Comparison of ENCODE assay signal across 1 cellular context in the genomic region with DNA sequence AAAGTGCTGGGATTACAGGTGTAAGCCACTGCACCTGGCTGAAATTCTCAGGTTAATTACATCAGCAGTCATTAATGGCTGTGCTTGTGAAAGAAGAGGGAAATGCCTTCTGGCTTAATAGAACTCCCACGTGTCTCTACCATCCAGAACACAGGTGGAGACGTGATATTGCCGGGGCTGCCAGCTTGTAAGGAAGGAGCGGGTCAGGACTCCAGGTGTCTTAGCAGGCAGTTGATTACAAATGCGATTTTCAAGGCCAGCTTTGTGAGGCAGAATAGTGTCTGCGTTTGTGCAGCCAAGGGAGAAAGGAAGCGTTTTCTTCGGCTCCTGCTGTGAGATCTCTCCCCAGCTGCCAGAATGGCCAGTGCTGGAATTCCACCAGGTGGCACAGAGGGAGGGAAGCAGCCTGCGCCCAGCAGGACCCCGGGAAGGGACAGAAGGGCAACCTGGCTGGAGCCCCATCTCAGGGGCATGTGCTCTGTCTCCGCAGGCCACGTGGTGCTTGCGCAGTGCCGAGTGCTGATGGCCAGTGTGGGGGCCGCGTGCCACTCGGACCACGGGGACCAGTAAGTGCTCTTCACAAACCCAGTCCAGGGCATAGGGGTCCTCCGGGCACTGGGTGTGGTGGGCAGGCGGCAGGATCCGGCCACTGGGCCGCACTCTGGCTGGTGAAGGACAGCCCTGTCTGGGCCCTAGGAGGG.
TF ChIP-seq lines count a peak whose summit lies in the region.

No MANE protein-coding gene starts in this region.

TF ChIP-seq in SK-N-SH treated with all-trans-retinoic acid at 6 μM for 48 hours, 23 proteins besides CTCF, POLR2A, EP300 and RAD21 (continued from another document):
- TF ChIP-seq, protein P1, sequence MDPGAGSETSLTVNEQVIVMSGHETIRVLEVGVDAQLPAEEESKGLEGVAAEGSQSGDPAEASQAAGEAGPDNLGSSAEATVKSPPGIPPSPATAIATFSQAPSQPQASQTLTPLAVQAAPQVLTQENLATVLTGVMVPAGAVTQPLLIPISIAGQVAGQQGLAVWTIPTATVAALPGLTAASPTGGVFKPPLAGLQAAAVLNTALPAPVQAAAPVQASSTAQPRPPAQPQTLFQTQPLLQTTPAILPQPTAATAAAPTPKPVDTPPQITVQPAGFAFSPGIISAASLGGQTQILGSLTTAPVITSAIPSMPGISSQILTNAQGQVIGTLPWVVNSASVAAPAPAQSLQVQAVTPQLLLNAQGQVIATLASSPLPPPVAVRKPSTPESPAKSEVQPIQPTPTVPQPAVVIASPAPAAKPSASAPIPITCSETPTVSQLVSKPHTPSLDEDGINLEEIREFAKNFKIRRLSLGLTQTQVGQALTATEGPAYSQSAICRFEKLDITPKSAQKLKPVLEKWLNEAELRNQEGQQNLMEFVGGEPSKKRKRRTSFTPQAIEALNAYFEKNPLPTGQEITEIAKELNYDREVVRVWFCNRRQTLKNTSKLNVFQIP (CRISPR knock-in tag; IDR thresholded peaks at IDR 0.05; ENCODE audit: borderline replicate concordance, low read depth), result no peak
TF ChIP-seq in SK-N-SH treated with all-trans-retinoic acid at 6 μM for 48 hours: peak in this region for 0.
